In the genomic region with DNA sequence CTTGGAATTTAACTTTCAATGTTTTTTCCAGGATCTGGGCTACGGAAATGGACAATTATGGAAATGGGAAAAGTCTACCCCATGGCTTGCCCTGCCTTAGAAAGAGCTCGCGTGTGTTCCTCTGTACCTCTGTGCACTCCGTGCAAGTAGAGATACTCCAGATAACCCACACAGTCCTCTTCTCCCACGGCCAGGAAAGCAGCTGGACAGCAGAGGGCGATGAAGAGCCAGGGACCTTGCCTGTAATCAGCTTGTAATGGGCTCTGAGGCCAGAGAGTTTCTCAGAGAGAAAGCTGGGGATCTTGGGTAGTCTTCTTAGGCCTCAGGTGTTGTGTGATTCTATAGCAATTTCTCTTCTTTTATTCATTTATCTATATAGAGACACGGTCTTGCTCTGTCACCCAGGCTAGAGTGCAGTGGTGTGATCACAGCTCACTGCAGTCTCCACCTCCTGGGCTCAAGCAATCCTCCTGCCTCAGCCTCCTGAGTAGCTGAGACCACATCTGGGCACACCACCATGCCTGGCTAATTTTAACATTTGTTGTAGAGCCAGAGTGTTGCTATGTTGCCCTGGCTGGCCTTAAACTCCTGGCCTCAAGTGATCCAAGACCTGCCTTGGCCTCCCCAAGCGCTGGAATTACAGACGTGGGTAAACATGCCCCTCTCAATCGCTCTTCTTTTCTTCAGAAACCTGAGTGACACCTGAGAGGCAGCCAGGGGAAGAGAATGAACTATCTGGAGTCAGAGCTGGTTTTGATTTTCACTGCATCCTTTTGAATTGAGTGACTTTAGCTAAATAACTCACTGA, we compare ENCODE assay signal across 8 cellular contexts. TPM values are rescaled to one million over a fixed set of nuclear protein-coding genes. Genes with fewer than 3 reads are reported as not detected.
A peak's percentile ranks its signal among the peaks of the same experiment; 100 is the strongest.
DNase-seq lines count a peak whose midpoint lies in the region; ATAC-seq and TF ChIP-seq lines count a peak whose summit lies in the region.

No MANE protein-coding gene starts in this region.

- no peak overlapping the region for H3K4me3 ChIP-seq in upper lobe of right lung

- H3K4me1 ChIP-seq in upper lobe of right lung: peaks cover 13% of the 10 kb centered on the region

- H3K27me3 Mint-ChIP-seq in progenitor cell of endocrine pancreas: no peaks in the 10 kb centered on the region

- intact Hi-C loops in Right ventricle myocardium superior (cut with DNase I) (loop anchor here (1.0 kb wide), 1 partner anchor 65 kb away; no protein-coding TSS in a partner anchor), upper lobe of right lung (cut with DNase I) (loop anchor here (5.0 kb wide), 1 partner anchor 68 kb away; no protein-coding TSS in a partner anchor)

- TF ChIP-seq CTCF in progenitor cell of endocrine pancreas (IDR thresholded peaks at IDR 0.05; ENCODE audit: unreplicated experiment) (peak; percentile 91), upper lobe of right lung (IDR thresholded peaks at IDR 0.05) (peak; percentile 94)

- no peaks in the 10 kb centered on the region for H3K36me3 ChIP-seq in upper lobe of right lung

- no peak overlapping the region for H3K27ac ChIP-seq in upper lobe of right lung

- H3K9me3 Mint-ChIP-seq in progenitor cell of endocrine pancreas (ENCODE audit: low read depth): no peaks in the 10 kb centered on the region

- H3K9me3 ChIP-seq in upper lobe of right lung: no peaks in the 10 kb centered on the region

- H3K4me1 Mint-ChIP-seq in progenitor cell of endocrine pancreas (ENCODE audit: low read depth): peaks cover 16% of the 10 kb centered on the region

- no peaks in the 10 kb centered on the region for H3K27me3 ChIP-seq in upper lobe of right lung

- ATAC-seq in SK-N-SH treated with all-trans-retinoic acid at 6 μM for 48 hours: peak; percentile 84
- ATAC-seq in Right ventricle myocardium superior (ENCODE audit: poor library complexity): peak; percentile 62
- peak; percentile 81 for ATAC-seq in upper lobe of right lung
- no peak for ATAC-seq in GM19397 (IDR thresholded peaks at IDR 0.05; ENCODE audit: unreplicated experiment)

- H3K27ac Mint-ChIP-seq in progenitor cell of endocrine pancreas: no peak overlapping the region

- H3K4me3 Mint-ChIP-seq in progenitor cell of endocrine pancreas (ENCODE audit: low read depth): no peak overlapping the region

- peak; percentile 29 for DNase-seq in GM04503 (ENCODE audit: low read depth)
- peak; percentile 77 to 90 (median 81) for DNase-seq in NCI-H1417 (lab: John Stamatoyannopoulos, UW)
- DNase-seq in activated naive CD4-positive, alpha-beta T cell treated with anti-CD3 and anti-CD28 coated beads, Interleukin-2, amount 50 U/mL, for 16 hours: peak; percentile 87
- peak; percentile 88 for DNase-seq in Right ventricle myocardium superior
- peak; percentile 76 for DNase-seq in progenitor cell of endocrine pancreas (ENCODE audit: low spot score, unreplicated experiment)
- DNase-seq in upper lobe of right lung: peak; percentile 90

- no peaks in the 10 kb centered on the region for H3K36me3 Mint-ChIP-seq in progenitor cell of endocrine pancreas (ENCODE audit: insufficient read depth)

TF ChIP-seq in SK-N-SH treated with all-trans-retinoic acid at 6 μM for 48 hours, 23 proteins besides CTCF, POLR2A, EP300 and RAD21:
- TF ChIP-seq CSDC2 (CRISPR knock-in tag; IDR thresholded peaks at IDR 0.05): no peak
- TF ChIP-seq, protein P1, sequence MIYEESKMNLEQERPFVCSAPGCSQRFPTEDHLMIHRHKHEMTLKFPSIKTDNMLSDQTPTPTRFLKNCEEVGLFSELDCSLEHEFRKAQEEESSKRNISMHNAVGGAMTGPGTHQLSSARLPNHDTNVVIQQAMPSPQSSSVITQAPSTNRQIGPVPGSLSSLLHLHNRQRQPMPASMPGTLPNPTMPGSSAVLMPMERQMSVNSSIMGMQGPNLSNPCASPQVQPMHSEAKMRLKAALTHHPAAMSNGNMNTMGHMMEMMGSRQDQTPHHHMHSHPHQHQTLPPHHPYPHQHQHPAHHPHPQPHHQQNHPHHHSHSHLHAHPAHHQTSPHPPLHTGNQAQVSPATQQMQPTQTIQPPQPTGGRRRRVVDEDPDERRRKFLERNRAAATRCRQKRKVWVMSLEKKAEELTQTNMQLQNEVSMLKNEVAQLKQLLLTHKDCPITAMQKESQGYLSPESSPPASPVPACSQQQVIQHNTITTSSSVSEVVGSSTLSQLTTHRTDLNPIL (CRISPR knock-in tag; IDR thresholded peaks at IDR 0.05; ENCODE audit: low read depth): no peak
- TF ChIP-seq CSRNP3 (CRISPR knock-in tag; IDR thresholded peaks at IDR 0.05): no peak
- no peak for TF ChIP-seq ARNTL (CRISPR knock-in tag; IDR thresholded peaks at IDR 0.05; ENCODE audit: borderline replicate concordance, low read depth)
- TF ChIP-seq ZNF565 (CRISPR knock-in tag; conservative IDR thresholded peaks at IDR 0.05; ENCODE audit: low read depth): no peak
- no peak for TF ChIP-seq TOX (CRISPR knock-in tag; IDR thresholded peaks at IDR 0.05; ENCODE audit: borderline replicate concordance)
- TF ChIP-seq BACH2 (CRISPR knock-in tag; IDR thresholded peaks at IDR 0.05; ENCODE audit: borderline replicate concordance): no peak
- TF ChIP-seq ZFP3 (CRISPR knock-in tag; IDR thresholded peaks at IDR 0.05): no peak
- TF ChIP-seq ISL1 (CRISPR knock-in tag; IDR thresholded peaks at IDR 0.05): no peak
- no peak for TF ChIP-seq ZNF8 (CRISPR knock-in tag; IDR thresholded peaks at IDR 0.05)
- no peak for TF ChIP-seq ZNF70 (CRISPR knock-in tag; IDR thresholded peaks at IDR 0.05)
- TF ChIP-seq RARB (CRISPR knock-in tag; IDR thresholded peaks at IDR 0.05): no peak

RNA-seq across cellular contexts. Expression of gene SOCS7, which starts 2.3 kb away (rescaled TPM):
- 10.1 TPM for total RNA-seq in Right ventricle myocardium superior
- total RNA-seq in progenitor cell of endocrine pancreas: 31.3 and 31.6 TPM in 2 replicates
- 23.7 TPM for total RNA-seq in upper lobe of right lung

RNA-seq across cellular contexts. Expression of gene GPR179, which starts 5.5 kb away (rescaled TPM):
- 0.16 TPM for total RNA-seq in Right ventricle myocardium superior
- 0.27 and 0.41 TPM in 2 replicates for total RNA-seq in progenitor cell of endocrine pancreas
- 0.35 TPM for total RNA-seq in upper lobe of right lung

RNA-seq across cellular contexts. Expression of gene MRPL45, which starts 52.3 kb away (rescaled TPM):
- total RNA-seq in Right ventricle myocardium superior (38.0 TPM), progenitor cell of endocrine pancreas (41.8 and 46.3 TPM in 2 replicates), upper lobe of right lung (25.7 TPM)

Comparison
In these comparisons a context has a peak if more than half of its experiments do, and no peak if none do; other contexts are left out.
1. DNase-seq: peak in every context shown above with its lines; median percentile 90 in upper lobe of right lung; 88 in Right ventricle myocardium superior; 87 in activated naive CD4-positive, alpha-beta T cell treated with anti-CD3 and anti-CD28 coated beads, Interleukin-2, amount 50 U/mL, for 16 hours; 81 in NCI-H1417; 76 in progenitor cell of endocrine pancreas; 29 in GM04503.